ENCODE assay signal across 28 cellular contexts in genomic region chr7:88147949-88148348, GRCh38.
"Had no signal": no experiment of that assay in that cellular context is flagged by ENCODE, and none has a peak within 500 bp of the region (broad histone marks: within the 10 kb centered on the region; RNA-seq: fewer than 3 reads in every experiment).

No MANE protein-coding gene starts in this region.

- H3K9me3 ChIP-seq: heart right ventricle, ovary, prostate gland, uterus had no signal

- H3K9me3 Mint-ChIP-seq: activated CD4-positive, alpha-beta memory T cell treated with anti-CD3 and anti-CD28 coated beads for 36 hours; activated CD4-positive, alpha-beta T cell treated with anti-CD3 and anti-CD28 coated beads, Interleukin-2, amount 10 ng/mL, durations not matched to agents 24 days and 14 days; activated naive CD4-positive, alpha-beta T cell treated with anti-CD3 and anti-CD28 coated beads, Interleukin-2, amount 50 U/mL, for 24 hours; activated naive CD8-positive, alpha-beta T cell treated with anti-CD3 and anti-CD28 coated beads, Interleukin-2, amount 50 U/mL, for 24 hours; activated T-cell treated with anti-CD3 and anti-CD28 coated beads, Interleukin-2, amount 50 U/mL, for 24 hours; activated T-helper 17 cell treated with anti-CD3 and anti-CD28 coated beads, Interleukin-2, amount 50 U/mL, for 72 hours; nephron progenitor cell; stimulated activated memory B cell treated with anti-CD40 and anti-IgM and Interleukin-4, amounts not matched to agents 10 μg/mL and 1 μg/mL and 100 μg/mL, for 72 hours; stimulated activated naive CD8-positive, alpha-beta T cell treated with anti-CD3 and anti-CD28 coated beads, Interleukin-15, amount 100 ng/mL, for 72 hours; type B pancreatic cell had no signal

- H3K4me3 Mint-ChIP-seq: activated CD4-positive, alpha-beta memory T cell treated with anti-CD3 and anti-CD28 coated beads for 36 hours; activated CD4-positive, alpha-beta T cell treated with anti-CD3 and anti-CD28 coated beads, Interleukin-2, amount 10 ng/mL, durations not matched to agents 24 days and 14 days; activated naive CD4-positive, alpha-beta T cell treated with anti-CD3 and anti-CD28 coated beads, Interleukin-2, amount 50 U/mL, for 24 hours; activated naive CD8-positive, alpha-beta T cell treated with anti-CD3 and anti-CD28 coated beads, Interleukin-2, amount 50 U/mL, for 24 hours; activated T-cell treated with anti-CD3 and anti-CD28 coated beads, Interleukin-2, amount 50 U/mL, for 24 hours; activated T-helper 17 cell treated with anti-CD3 and anti-CD28 coated beads, Interleukin-2, amount 50 U/mL, for 72 hours; nephron progenitor cell; stimulated activated memory B cell treated with anti-CD40 and anti-IgM and Interleukin-4, amounts not matched to agents 10 μg/mL and 1 μg/mL and 100 μg/mL, for 72 hours; stimulated activated naive CD8-positive, alpha-beta T cell treated with anti-CD3 and anti-CD28 coated beads, Interleukin-15, amount 100 ng/mL, for 72 hours; type B pancreatic cell had no signal

- H3K4me2 ChIP-seq: smooth muscle cell had no signal

- H3K27ac Mint-ChIP-seq: activated CD4-positive, alpha-beta memory T cell treated with anti-CD3 and anti-CD28 coated beads for 36 hours; activated CD4-positive, alpha-beta T cell treated with anti-CD3 and anti-CD28 coated beads, Interleukin-2, amount 10 ng/mL, durations not matched to agents 24 days and 14 days; activated naive CD4-positive, alpha-beta T cell treated with anti-CD3 and anti-CD28 coated beads, Interleukin-2, amount 50 U/mL, for 24 hours; activated naive CD8-positive, alpha-beta T cell treated with anti-CD3 and anti-CD28 coated beads, Interleukin-2, amount 50 U/mL, for 24 hours; activated T-cell treated with anti-CD3 and anti-CD28 coated beads, Interleukin-2, amount 50 U/mL, for 24 hours; activated T-helper 17 cell treated with anti-CD3 and anti-CD28 coated beads, Interleukin-2, amount 50 U/mL, for 72 hours; stimulated activated memory B cell treated with anti-CD40 and anti-IgM and Interleukin-4, amounts not matched to agents 10 μg/mL and 1 μg/mL and 100 μg/mL, for 72 hours; stimulated activated naive CD8-positive, alpha-beta T cell treated with anti-CD3 and anti-CD28 coated beads, Interleukin-15, amount 100 ng/mL, for 72 hours; type B pancreatic cell had no signal

- H3K4me3 ChIP-seq: heart right ventricle, lung, ovary, prostate gland, smooth muscle cell, uterus had no signal

- H3K27me3 Mint-ChIP-seq: activated CD4-positive, alpha-beta memory T cell treated with anti-CD3 and anti-CD28 coated beads for 36 hours; activated CD4-positive, alpha-beta T cell treated with anti-CD3 and anti-CD28 coated beads, Interleukin-2, amount 10 ng/mL, durations not matched to agents 24 days and 14 days; activated naive CD4-positive, alpha-beta T cell treated with anti-CD3 and anti-CD28 coated beads, Interleukin-2, amount 50 U/mL, for 24 hours; activated naive CD8-positive, alpha-beta T cell treated with anti-CD3 and anti-CD28 coated beads, Interleukin-2, amount 50 U/mL, for 24 hours; activated T-cell treated with anti-CD3 and anti-CD28 coated beads, Interleukin-2, amount 50 U/mL, for 24 hours; activated T-helper 17 cell treated with anti-CD3 and anti-CD28 coated beads, Interleukin-2, amount 50 U/mL, for 72 hours; stimulated activated memory B cell treated with anti-CD40 and anti-IgM and Interleukin-4, amounts not matched to agents 10 μg/mL and 1 μg/mL and 100 μg/mL, for 72 hours; stimulated activated naive CD8-positive, alpha-beta T cell treated with anti-CD3 and anti-CD28 coated beads, Interleukin-15, amount 100 ng/mL, for 72 hours; type B pancreatic cell had no signal

- H3K4me1 ChIP-seq: prostate gland, uterus had no signal

- H3K36me3 Mint-ChIP-seq: stimulated activated memory B cell treated with anti-CD40 and anti-IgM and Interleukin-4, amounts not matched to agents 10 μg/mL and 1 μg/mL and 100 μg/mL, for 72 hours; type B pancreatic cell had no signal

- ATAC-seq: activated naive CD8-positive, alpha-beta T cell treated with anti-CD3 and anti-CD28 coated beads, Interleukin-2, amount 50 U/mL, for 24 hours; activated T-helper 17 cell treated with anti-CD3 and anti-CD28 coated beads, Interleukin-2, amount 50 U/mL, for 72 hours; esophagus mucosa; left lobe of liver; stimulated activated memory B cell treated with anti-CD40 and anti-IgM and Interleukin-4, amounts not matched to agents 10 μg/mL and 1 μg/mL and 100 μg/mL, for 72 hours; stimulated activated naive CD8-positive, alpha-beta T cell treated with anti-CD3 and anti-CD28 coated beads, Interleukin-15, amount 100 ng/mL, for 72 hours had no signal

- H3K27ac ChIP-seq: ovary, prostate gland, uterus had no signal

- H3K36me3 ChIP-seq: ovary, prostate gland, uterus had no signal

- DNase-seq: activated CD4-positive, alpha-beta memory T cell treated with anti-CD3 and anti-CD28 coated beads for 36 hours; activated CD4-positive, alpha-beta T cell treated with anti-CD3 and anti-CD28 coated beads, Interleukin-2, amount 10 ng/mL, durations not matched to agents 24 days and 14 days; activated CD4-positive, CD25-positive, alpha-beta regulatory T cell treated with anti-CD3 and anti-CD28 coated beads, Interleukin-2, amount 50 U/mL, for 72 hours; activated CD8-positive, alpha-beta memory T cell treated with anti-CD3 and anti-CD28 coated beads, Interleukin-2, amount 50 U/mL, for 4 hours; activated naive CD8-positive, alpha-beta T cell treated with anti-CD3 and anti-CD28 coated beads, Interleukin-2, amount 50 U/mL, for 24 hours; activated T-cell treated with anti-CD3 and anti-CD28 coated beads, Interleukin-2, amount 50 U/mL, for 24 hours; amygdala; central memory CD4-positive, alpha-beta T cell; foreskin fibroblast; heart right ventricle; nephron progenitor cell; ovary; retina; stimulated activated CD4-positive, alpha-beta T cell treated with anti-CD3 and anti-CD28 coated beads, Interleukin-1b, Interleukin-23, amount 100 ng/mL, for 48 hours; stimulated activated CD4-positive, alpha-beta T cell treated with anti-CD3 and anti-CD28 coated beads, Interleukin-4, amount 100 ng/mL, for 4 hours; stimulated activated CD8-positive, alpha-beta memory T cell treated with anti-CD3 and anti-CD28 coated beads, Interleukin-4, amount 100 ng/mL, for 48 hours; stimulated activated naive CD8-positive, alpha-beta T cell treated with anti-CD3 and anti-CD28 coated beads, Interleukin-15, amount 100 ng/mL, for 72 hours; substantia nigra; uterus had no signal

- H3K4me1 Mint-ChIP-seq: activated CD4-positive, alpha-beta T cell treated with anti-CD3 and anti-CD28 coated beads, Interleukin-2, amount 10 ng/mL, durations not matched to agents 24 days and 14 days; activated naive CD4-positive, alpha-beta T cell treated with anti-CD3 and anti-CD28 coated beads, Interleukin-2, amount 50 U/mL, for 24 hours; activated naive CD8-positive, alpha-beta T cell treated with anti-CD3 and anti-CD28 coated beads, Interleukin-2, amount 50 U/mL, for 24 hours; activated T-helper 17 cell treated with anti-CD3 and anti-CD28 coated beads, Interleukin-2, amount 50 U/mL, for 72 hours; nephron progenitor cell; stimulated activated memory B cell treated with anti-CD40 and anti-IgM and Interleukin-4, amounts not matched to agents 10 μg/mL and 1 μg/mL and 100 μg/mL, for 72 hours; stimulated activated naive CD8-positive, alpha-beta T cell treated with anti-CD3 and anti-CD28 coated beads, Interleukin-15, amount 100 ng/mL, for 72 hours had no signal

- H3K27me3 ChIP-seq: heart right ventricle, ovary, uterus had no signal
